8 cellular contexts compared by ENCODE assay signal in genomic region chr2:239380831-239381708, GRCh38. TPM values are rescaled to one million over a fixed set of nuclear protein-coding genes. Genes with fewer than 3 reads are reported as not detected.
DNase-seq lines count a peak whose midpoint lies in the region; ATAC-seq, FAIRE-seq and TF ChIP-seq lines count a peak whose summit lies in the region.

No MANE protein-coding gene starts in this region.

- H3K4me1 Mint-ChIP-seq in activated T-cell treated with anti-CD3 and anti-CD28 coated beads, Interleukin-2, amount 50 U/mL, for 4 hours (ENCODE audit: low read depth) = peaks cover 32% of the 10 kb centered on the region

- DNase-seq in activated T-cell treated with anti-CD3 and anti-CD28 coated beads, Interleukin-2, amount 50 U/mL, for 4 hours = peak; percentile 60
- peak; percentile 42 to 55 (median 54) for DNase-seq in right lobe of liver
- DNase-seq in stimulated activated naive CD4-positive, alpha-beta T cell (lab: John Stamatoyannopoulos, UW) = peak; percentile 50 to 83 (median 71)
- no peak for DNase-seq in GM12892 (ENCODE audit: insufficient read length)
- no peak for DNase-seq in NCI-H1436 (lab: John Stamatoyannopoulos, UW)
- no peak for DNase-seq in COLO829 (ENCODE audit: low spot score)

- H3K27me3 ChIP-seq in right lobe of liver = no peaks in the 10 kb centered on the region

- H3K36me3 Mint-ChIP-seq in activated T-cell treated with anti-CD3 and anti-CD28 coated beads, Interleukin-2, amount 50 U/mL, for 4 hours (ENCODE audit: insufficient read depth) = peaks cover 7% of the 10 kb centered on the region

- H3K9me3 ChIP-seq in right lobe of liver = no peaks in the 10 kb centered on the region

- no peak for FAIRE-seq in GM12892 (lab: Jason Lieb, UNC)

- H3K27me3 Mint-ChIP-seq in activated T-cell treated with anti-CD3 and anti-CD28 coated beads, Interleukin-2, amount 50 U/mL, for 4 hours (ENCODE audit: low read depth) = no peaks in the 10 kb centered on the region

- WGBS in right lobe of liver (ENCODE audit: insufficient coverage, low coverage, low lambda C conversion rate, missing lambda C conversion rate) = 41% methylated on average over 23 of the region's 30 CpGs

- peaks cover 0 to 3% (median 0%) of the 10 kb centered on the region in 4 donors for H3K36me3 ChIP-seq in right lobe of liver

- H3K4me3 ChIP-seq in right lobe of liver = no peak overlapping the region

- H3K9me3 Mint-ChIP-seq in activated T-cell treated with anti-CD3 and anti-CD28 coated beads, Interleukin-2, amount 50 U/mL, for 4 hours = no peaks in the 10 kb centered on the region

- TF ChIP-seq POLR2A in right lobe of liver (IDR thresholded peaks at IDR 0.05) (no peak), GM12892 (IDR thresholded peaks at IDR 0.05; ENCODE audit: low read depth, low read length) (no peak)

- H3K27ac ChIP-seq in right lobe of liver = no peak overlapping the region

- intact Hi-C loops in right lobe of liver (cut with DNase I) = no loop called here

- peak overlapping the region; percentile 78 for H3K4me3 Mint-ChIP-seq in activated T-cell treated with anti-CD3 and anti-CD28 coated beads, Interleukin-2, amount 50 U/mL, for 4 hours

- no peaks in the 10 kb centered on the region for H3K4me1 ChIP-seq in right lobe of liver

- no peak for TF ChIP-seq CTCF in right lobe of liver (IDR thresholded peaks at IDR 0.05)

- peak; percentile 43 for ATAC-seq in GM19351 (IDR thresholded peaks at IDR 0.05; ENCODE audit: unreplicated experiment)
- peak; percentile 22 for ATAC-seq in HG03442 (IDR thresholded peaks at IDR 0.05; ENCODE audit: unreplicated experiment)
- ATAC-seq in activated T-cell treated with anti-CD3 and anti-CD28 coated beads, Interleukin-2, amount 50 U/mL, for 4 hours = peak; percentile 87 to 89
- ATAC-seq in right lobe of liver = peak; percentile 57 to 75 (median 71)

RNA-seq across cellular contexts. Expression of gene HDAC4, which starts 19.8 kb away (rescaled TPM):
- total RNA-seq in activated T-cell treated with anti-CD3 and anti-CD28 coated beads, Interleukin-2, amount 50 U/mL, for 4 hours = 10 to 100 TPM; 30.4 to 34.1 (median 31.9) TPM
- 10 to 100 TPM in 5 of 6 experiments, 1 to 10 TPM in 1; 8.9 to 22.4 (median 14.7) TPM for total RNA-seq in right lobe of liver
- 4.6 TPM for polyA plus RNA-seq in GM12892 (2012; ENCODE audit: missing spikeins)

Comparison
In these comparisons a context has a peak if more than half of its experiments do, and no peak if none do; other contexts are left out.
1. ATAC-seq: peak in every context shown above with its lines; median percentile 88 in activated T-cell treated with anti-CD3 and anti-CD28 coated beads, Interleukin-2, amount 50 U/mL, for 4 hours; 71 in right lobe of liver; 43 in GM19351; 22 in HG03442.
2. DNase-seq: peak in activated T-cell treated with anti-CD3 and anti-CD28 coated beads, Interleukin-2, amount 50 U/mL, for 4 hours (single experiment), right lobe of liver (3 of 3) and stimulated activated naive CD4-positive, alpha-beta T cell (6 of 6); none in GM12892 (single experiment), NCI-H1436 (single experiment) and COLO829 (single experiment).